In genomic region chr17:42674755-42675347, GRCh38 we compare ENCODE assay signal across 8 cellular contexts. TPM values are rescaled to one million over a fixed set of nuclear protein-coding genes. Genes with fewer than 3 reads are reported as not detected.
A peak's percentile ranks its signal among the peaks of the same experiment; 100 is the strongest.
DNase-seq lines count a peak whose midpoint lies in the region; ATAC-seq and TF ChIP-seq lines count a peak whose summit lies in the region.

No MANE protein-coding gene starts in this region.

- no peak for DNase-seq in AG09309 (ENCODE audit: low read depth)
- no peak for DNase-seq in brain microvascular endothelial cell
- no peak for DNase-seq in mesothelial cell of epicardium (ENCODE audit: low spot score in 2 of 2, unreplicated experiment in 2 of 2)
- no peak for DNase-seq in ecto neural progenitor cell (ENCODE audit: low spot score)
- DNase-seq in inferior parietal cortex (ENCODE audit: extremely low spot score) = no peak
- no peak for DNase-seq in activated naive CD4-positive, alpha-beta T cell (lab: John Stamatoyannopoulos, UW)

- H3K9me3 Mint-ChIP-seq in mesothelial cell of epicardium = no peaks in the 10 kb centered on the region

- TF ChIP-seq CTCF in AG09309 (IDR thresholded peaks at IDR 0.05; ENCODE audit: control insufficient read depth, insufficient read depth, low read depth, low read length, missing control alignments) (no peak), brain microvascular endothelial cell (IDR thresholded peaks at IDR 0.05; ENCODE audit: low read depth, low read length, missing control alignments) (no peak), mesothelial cell of epicardium (IDR thresholded peaks at IDR 0.05; ENCODE audit: unreplicated experiment) (no peak)

- H3K36me3 ChIP-seq in HUES64 (ENCODE audit: insufficient read depth, low read length) (peaks cover 7% of the 10 kb centered on the region; the same call in 1 of the 2 replicates), brain microvascular endothelial cell (replicated peaks) (peaks cover 24% of the 10 kb centered on the region)

- peak overlapping the region; percentile 62 for H3K4me3 Mint-ChIP-seq in mesothelial cell of epicardium

- H3K27me3 Mint-ChIP-seq in mesothelial cell of epicardium (ENCODE audit: low read depth) = peaks cover 9% of the 10 kb centered on the region

- peaks cover 10% of the 10 kb centered on the region for H3K36me3 Mint-ChIP-seq in mesothelial cell of epicardium

- H3K27me3 ChIP-seq in HUES64 (ENCODE audit: insufficient read depth, low read length) (peaks cover 54% of the 10 kb centered on the region), brain microvascular endothelial cell (replicated peaks) (no peaks in the 10 kb centered on the region)

- WGBS in HUES64 = 22% methylated on average over 8 of the region's 9 CpGs

- no peak for ATAC-seq in HG03469 (IDR thresholded peaks at IDR 0.05; ENCODE audit: unreplicated experiment)

- H3K9me3 ChIP-seq in HUES64 (ENCODE audit: insufficient read depth, low read depth, low read length) = no peaks in the 10 kb centered on the region

- peaks cover 34% of the 10 kb centered on the region for H3K4me1 ChIP-seq in HUES64 (ENCODE audit: insufficient read depth, low read length)

- H3K27ac ChIP-seq in HUES64 (ENCODE audit: low read depth, low read length) = no peak overlapping the region
- H3K27ac ChIP-seq in brain microvascular endothelial cell = no peak overlapping the region

- peaks cover 37% of the 10 kb centered on the region for H3K4me1 Mint-ChIP-seq in mesothelial cell of epicardium

- peak overlapping the region; percentile 93 for H3K4me3 ChIP-seq in AG09309 (ENCODE audit: control insufficient read depth, low read depth, low read length)
- peak overlapping the region; percentile 94 for H3K4me3 ChIP-seq in HUES64 (ENCODE audit: low read length)
- peak overlapping the region; percentile 84 for H3K4me3 ChIP-seq in brain microvascular endothelial cell (ENCODE audit: low read depth, low read length)

- H3K9ac ChIP-seq in HUES64 (ENCODE audit: low read depth, low read length) = no peak overlapping the region

- H3K27ac Mint-ChIP-seq in mesothelial cell of epicardium = peak overlapping the region; percentile 34

- in situ Hi-C loops in brain microvascular endothelial cell (cut with HindIII; ENCODE audit: low pct_ligation_motif_present, low sequenced_read_pairs) = no loop called here

RNA-seq across cellular contexts. Expression of gene PLEKHH3, which starts 1.9 kb away (rescaled TPM):
- 10.0 TPM for polyA plus RNA-seq in HUES64 (2013, experiment 1 of 2)
- 12.9 TPM for polyA plus RNA-seq in HUES64 (2013, experiment 2 of 2)
- 35.9 to 38.2 TPM (median 37.8 TPM) in 3 replicates for total RNA-seq in mesothelial cell of epicardium

RNA-seq across cellular contexts. Expression of gene CCR10, which starts 6.8 kb away (rescaled TPM):
- polyA plus RNA-seq in HUES64 (2013, experiment 1 of 2) = 0.20 TPM
- polyA plus RNA-seq in HUES64 (2013, experiment 2 of 2) = 1.1 TPM
- 2.0 to 2.3 TPM (median 2.1 TPM) in 3 replicates for total RNA-seq in mesothelial cell of epicardium

RNA-seq across cellular contexts. Expression of gene CNTNAP1, which starts 7.5 kb away (rescaled TPM):
- polyA plus RNA-seq in HUES64 (2013, experiment 1 of 2) = 4.1 TPM
- polyA plus RNA-seq in HUES64 (2013, experiment 2 of 2) = 6.6 TPM
- 20.5 to 23.1 TPM (median 20.9 TPM) in 3 replicates for total RNA-seq in mesothelial cell of epicardium

RNA-seq across cellular contexts. Expression of gene TUBG2, which starts 15.8 kb away (rescaled TPM):
- 8.3 TPM for polyA plus RNA-seq in HUES64 (2013, experiment 1 of 2)
- polyA plus RNA-seq in HUES64 (2013, experiment 2 of 2) = 10.7 TPM
- 30.6 to 33.7 TPM (median 33.4 TPM) in 3 replicates for total RNA-seq in mesothelial cell of epicardium
